In genomic region chr3:71060536-71060935, GRCh38 we compare ENCODE assay signal across 14 cellular contexts.
DNase-seq lines count a peak whose midpoint lies in the region; ATAC-seq and TF ChIP-seq lines count a peak whose summit lies in the region.
"Had no signal": no experiment of that assay in that cellular context is flagged by ENCODE, and none has a peak within 500 bp of the region (broad histone marks: within the 10 kb centered on the region; RNA-seq: fewer than 3 reads in every experiment).

No MANE protein-coding gene starts in this region.

- peak in 1 of 5 donors; percentile 57 for DNase-seq in CD8-positive, alpha-beta memory T cell
- DNase-seq in endodermal cell (no peak), gastrocnemius medialis (no peak), NCI-H446 treated with DMSO at 0.1 percent for 48 hours (lab: John Stamatoyannopoulos, UW) (no peak)
- DNase-seq in activated naive CD4-positive, alpha-beta T cell treated with anti-CD3 and anti-CD28 coated beads, Interleukin-2, amount 10 ng/mL, durations not matched to agents 7 days and 5 days = no peak
- DNase-seq: activated CD4-positive, alpha-beta T cell treated with anti-CD3 and anti-CD28 coated beads, Interleukin-2, amount 10 ng/mL, durations not matched to agents 7 days and 5 days; activated naive CD4-positive, alpha-beta T cell; glutamatergic neuron; NCI-H2029 treated with DMSO at 0.1 percent for 48 hours; pancreas; stimulated activated CD4-positive, alpha-beta T cell treated with anti-CD3 and anti-CD28 coated beads, Interleukin-2, amount 100 ng/mL, for 24 hours had no signal

- ATAC-seq in gastrocnemius medialis (no peak), GM21576 (IDR thresholded peaks at IDR 0.05; ENCODE audit: unreplicated experiment) (no peak)
- ATAC-seq: pancreas; stimulated activated effector memory CD8-positive, alpha-beta T cell treated with anti-CD3 and anti-CD28 coated beads, Interleukin-12 subunit alpha, Interleukin-12 subunit beta, amount 100 ng/mL, for 72 hours had no signal

- H3K27me3 Mint-ChIP-seq in CD8-positive, alpha-beta memory T cell = no peaks in the 10 kb centered on the region
- H3K27me3 Mint-ChIP-seq in endodermal cell (ENCODE audit: insufficient read depth) = no peaks in the 10 kb centered on the region
- no peaks in the 10 kb centered on the region for H3K27me3 Mint-ChIP-seq in activated naive CD4-positive, alpha-beta T cell treated with anti-CD3 and anti-CD28 coated beads, Interleukin-2, amount 10 ng/mL, durations not matched to agents 7 days and 5 days
- H3K27me3 Mint-ChIP-seq: activated CD4-positive, alpha-beta T cell treated with anti-CD3 and anti-CD28 coated beads, Interleukin-2, amount 10 ng/mL, durations not matched to agents 7 days and 5 days had no signal

- H3K27ac Mint-ChIP-seq in CD8-positive, alpha-beta memory T cell = peak overlapping the region in 6 of 8 donors; percentile 38 to 84 (median 59)
- H3K27ac Mint-ChIP-seq in endodermal cell = no peak overlapping the region
- no peak overlapping the region for H3K27ac Mint-ChIP-seq in activated naive CD4-positive, alpha-beta T cell treated with anti-CD3 and anti-CD28 coated beads, Interleukin-2, amount 10 ng/mL, durations not matched to agents 7 days and 5 days
- H3K27ac Mint-ChIP-seq: activated CD4-positive, alpha-beta T cell treated with anti-CD3 and anti-CD28 coated beads, Interleukin-2, amount 10 ng/mL, durations not matched to agents 7 days and 5 days; stimulated activated effector memory CD8-positive, alpha-beta T cell treated with anti-CD3 and anti-CD28 coated beads, Interleukin-12 subunit alpha, Interleukin-12 subunit beta, amount 100 ng/mL, for 72 hours had no signal

- H3K36me3 ChIP-seq in CD8-positive, alpha-beta memory T cell (ENCODE audit: insufficient read depth, low read length) = no peaks in the 10 kb centered on the region
- H3K36me3 ChIP-seq in Loucy (ENCODE audit: insufficient read depth, low read length) = no peaks in the 10 kb centered on the region
- H3K36me3 ChIP-seq in endodermal cell (ENCODE audit: control insufficient read depth, insufficient read depth, low read length) = no peaks in the 10 kb centered on the region
- no peaks in the 10 kb centered on the region for H3K36me3 ChIP-seq in gastrocnemius medialis
- H3K36me3 ChIP-seq: pancreas had no signal

- H3K9ac ChIP-seq in Loucy (ENCODE audit: low read depth, low read length, poor library complexity, severe bottlenecking) (peak overlapping the region; percentile 76), endodermal cell (ENCODE audit: extremely low read depth, low read length, poor library complexity, severe bottlenecking) (no peak overlapping the region)

- no peaks in the 10 kb centered on the region for H3F3A ChIP-seq in Loucy (ENCODE audit: low read depth)

- CTCF ChIA-PET in CD8-positive, alpha-beta memory T cell (lab: Charles Lee) = interaction anchor here (0.7 to 1.3 kb wide), 6 partner anchors 9 to 451 kb away, joined by 3 to 6 read pairs (median 4); no protein-coding TSS in a partner anchor
- CTCF ChIA-PET in activated naive CD4-positive, alpha-beta T cell treated with anti-CD3 and anti-CD28 coated beads, Interleukin-2, amount 10 ng/mL, durations not matched to agents 7 days and 5 days (lab: Charles Lee) = interaction anchor here (0.9 to 3.0 kb wide), 4 partner anchors 9 to 25 kb away, joined by 3 to 12 read pairs (median 4); no protein-coding TSS in a partner anchor

- intact Hi-C loops in gastrocnemius medialis (cut with DNase I; ENCODE audit: low total_unique reads) = loop anchor here (5.0 to 10.0 kb wide), 3 partner anchors 152 to 1936 kb away; partner anchors contain the start of gene LMOD3

- peaks cover 63% of the 10 kb centered on the region for H4K20me1 ChIP-seq in Loucy (ENCODE audit: insufficient read depth, low read length, poor library complexity, severe bottlenecking)

- no peak overlapping the region for H2AFZ ChIP-seq in Loucy (ENCODE audit: low read length)

- no peaks in the 10 kb centered on the region for H3K27me3 ChIP-seq in CD8-positive, alpha-beta memory T cell (ENCODE audit: insufficient read depth, low read length, poor library complexity, severe bottlenecking)
- H3K27me3 ChIP-seq in Loucy (ENCODE audit: insufficient read depth, low read length, poor library complexity, severe bottlenecking) = no peaks in the 10 kb centered on the region
- peaks cover 1% of the 10 kb centered on the region for H3K27me3 ChIP-seq in endodermal cell (ENCODE audit: control insufficient read depth, insufficient read depth, low read length, poor library complexity, severe bottlenecking)
- H3K27me3 ChIP-seq in gastrocnemius medialis = no peaks in the 10 kb centered on the region
- H3K27me3 ChIP-seq: pancreas had no signal

- in situ Hi-C loops in gastrocnemius medialis (cut with MboI; ENCODE audit: low sequenced_read_pairs in 4 of 4) = no loop called here

- TF ChIP-seq CTCF in Loucy (conservative IDR thresholded peaks at IDR 0.05; ENCODE audit: low read length) = no peak
- no peak for TF ChIP-seq CTCF in endodermal cell (conservative IDR thresholded peaks at IDR 0.05)
- no peak for TF ChIP-seq CTCF in gastrocnemius medialis (IDR thresholded peaks at IDR 0.05 in 4 of 5, conservative IDR thresholded peaks at IDR 0.05 in 1 of 5)

- 82 to 85% methylated on average over 1 to 2 of the region's 2 CpGs for WGBS in endodermal cell (ENCODE audit: insufficient coverage in 1 of 2, insufficient read length in 1 of 2), 2 experiments

- no peaks in the 10 kb centered on the region for H3K9me3 ChIP-seq in CD8-positive, alpha-beta memory T cell (ENCODE audit: low read length)
- no peaks in the 10 kb centered on the region for H3K9me3 ChIP-seq in Loucy (ENCODE audit: insufficient read depth, low read depth, low read length)
- H3K9me3 ChIP-seq in endodermal cell (ENCODE audit: control insufficient read depth, low read length) = no peaks in the 10 kb centered on the region
- H3K9me3 ChIP-seq in gastrocnemius medialis = no peaks in the 10 kb centered on the region
- H3K9me3 ChIP-seq: pancreas had no signal

- H3K4me1 ChIP-seq in CD8-positive, alpha-beta memory T cell (ENCODE audit: insufficient read depth, low read length) = peaks cover 78% of the 10 kb centered on the region
- H3K4me1 ChIP-seq in Loucy (ENCODE audit: insufficient read depth, low read length, poor library complexity, severe bottlenecking) = peaks cover 75% of the 10 kb centered on the region
- H3K4me1 ChIP-seq in endodermal cell (ENCODE audit: control insufficient read depth, insufficient read depth, low read length) = peaks cover 13% of the 10 kb centered on the region
- H3K4me1 ChIP-seq in gastrocnemius medialis = peaks cover 51 to 56% of the 10 kb centered on the region in 2 donors

- H3K79me2 ChIP-seq in Loucy (ENCODE audit: insufficient read depth, low read length) = peaks cover 89% of the 10 kb centered on the region

- H3K4me3 Mint-ChIP-seq in CD8-positive, alpha-beta memory T cell = peak overlapping the region; percentile 23 to 71 (median 42)
- no peak overlapping the region for H3K4me3 Mint-ChIP-seq in endodermal cell
- no peak overlapping the region for H3K4me3 Mint-ChIP-seq in activated naive CD4-positive, alpha-beta T cell treated with anti-CD3 and anti-CD28 coated beads, Interleukin-2, amount 10 ng/mL, durations not matched to agents 7 days and 5 days
- H3K4me3 Mint-ChIP-seq: activated CD4-positive, alpha-beta T cell treated with anti-CD3 and anti-CD28 coated beads, Interleukin-2, amount 10 ng/mL, durations not matched to agents 7 days and 5 days; stimulated activated effector memory CD8-positive, alpha-beta T cell treated with anti-CD3 and anti-CD28 coated beads, Interleukin-12 subunit alpha, Interleukin-12 subunit beta, amount 100 ng/mL, for 72 hours had no signal

- H3K36me3 Mint-ChIP-seq in CD8-positive, alpha-beta memory T cell = peaks cover 0 to 7% (median 0%) of the 10 kb centered on the region in 3 donors
- no peaks in the 10 kb centered on the region for H3K36me3 Mint-ChIP-seq in endodermal cell (ENCODE audit: low read depth)
- H3K36me3 Mint-ChIP-seq in activated naive CD4-positive, alpha-beta T cell treated with anti-CD3 and anti-CD28 coated beads, Interleukin-2, amount 10 ng/mL, durations not matched to agents 7 days and 5 days = peaks cover 30% of the 10 kb centered on the region

- no peaks in the 10 kb centered on the region for H3K9me3 Mint-ChIP-seq in CD8-positive, alpha-beta memory T cell
- H3K9me3 Mint-ChIP-seq in endodermal cell = no peaks in the 10 kb centered on the region
- no peaks in the 10 kb centered on the region for H3K9me3 Mint-ChIP-seq in activated naive CD4-positive, alpha-beta T cell treated with anti-CD3 and anti-CD28 coated beads, Interleukin-2, amount 10 ng/mL, durations not matched to agents 7 days and 5 days
- H3K9me3 Mint-ChIP-seq: activated CD4-positive, alpha-beta T cell treated with anti-CD3 and anti-CD28 coated beads, Interleukin-2, amount 10 ng/mL, durations not matched to agents 7 days and 5 days; stimulated activated effector memory CD8-positive, alpha-beta T cell treated with anti-CD3 and anti-CD28 coated beads, Interleukin-12 subunit alpha, Interleukin-12 subunit beta, amount 100 ng/mL, for 72 hours had no signal

- H3K4me1 Mint-ChIP-seq in CD8-positive, alpha-beta memory T cell = peaks cover 0 to 71% (median 66%) of the 10 kb centered on the region in 3 donors
- H3K4me1 Mint-ChIP-seq in endodermal cell = peaks cover 64% of the 10 kb centered on the region
- peaks cover 67% of the 10 kb centered on the region for H3K4me1 Mint-ChIP-seq in activated naive CD4-positive, alpha-beta T cell treated with anti-CD3 and anti-CD28 coated beads, Interleukin-2, amount 10 ng/mL, durations not matched to agents 7 days and 5 days

- TF ChIP-seq POLR2A in gastrocnemius medialis (IDR thresholded peaks at IDR 0.05) = no peak

- no peak overlapping the region for H3K27ac ChIP-seq in CD8-positive, alpha-beta memory T cell (ENCODE audit: low read depth, low read length)
- H3K27ac ChIP-seq in endodermal cell (ENCODE audit: low read depth, low read length) (no peak overlapping the region), gastrocnemius medialis (peak overlapping the region; percentile 36 to 91 (median 89))

- peak overlapping the region; percentile 35 for H3K4me3 ChIP-seq in CD8-positive, alpha-beta memory T cell (ENCODE audit: low read length)
- H3K4me3 ChIP-seq in Loucy (ENCODE audit: low read length, poor library complexity, severe bottlenecking) (peak overlapping the region; percentile 75), endodermal cell (ENCODE audit: low read length) (peak overlapping the region; percentile 42), gastrocnemius medialis (peak overlapping the region in 2 of 4 donors; percentile 1 to 70)
- H3K4me3 ChIP-seq: pancreas had no signal

- peak overlapping the region; percentile 95 for H3K4me2 ChIP-seq in Loucy (ENCODE audit: low read depth, low read length, poor library complexity, severe bottlenecking)

- H3K9me2 ChIP-seq in Loucy (replicated peaks; ENCODE audit: low read depth, low read length) = no peaks in the 10 kb centered on the region

- POLR2A ChIA-PET in CD8-positive, alpha-beta memory T cell (lab: Charles Lee) = interaction anchor here (0.5 kb wide), 1 partner anchor 57 kb away, joined by 3 read pairs; no protein-coding TSS in a partner anchor

Comparison
In these comparisons a context has a peak if more than half of its experiments do, and no peak if none do; other contexts are left out.
1. H3K27ac ChIP-seq: peak in gastrocnemius medialis (4 of 4); none in CD8-positive, alpha-beta memory T cell (single experiment) and endodermal cell (single experiment).
2. H3K27ac Mint-ChIP-seq: peak in CD8-positive, alpha-beta memory T cell (6 of 8); none in endodermal cell (single experiment) and activated naive CD4-positive, alpha-beta T cell treated with anti-CD3 and anti-CD28 coated beads, Interleukin-2, amount 10 ng/mL, durations not matched to agents 7 days and 5 days (single experiment).
3. H3K4me3 Mint-ChIP-seq: peak in CD8-positive, alpha-beta memory T cell (7 of 7); none in endodermal cell (single experiment) and activated naive CD4-positive, alpha-beta T cell treated with anti-CD3 and anti-CD28 coated beads, Interleukin-2, amount 10 ng/mL, durations not matched to agents 7 days and 5 days (single experiment).